ENCODE assay signal across 8 cellular contexts in genomic region chr11:72683782-72684200, GRCh38. TPM values are rescaled to one million over a fixed set of nuclear protein-coding genes. Genes with fewer than 3 reads are reported as not detected.
DNase-seq lines count a peak whose midpoint lies in the region; ATAC-seq and TF ChIP-seq lines count a peak whose summit lies in the region.

No MANE protein-coding gene starts in this region.

- H3K36me3 ChIP-seq in MG63 (peaks cover 5% of the 10 kb centered on the region), mammary epithelial cell (ENCODE audit: insufficient read depth, low read length) (peaks cover 15% of the 10 kb centered on the region)

- H3K27ac ChIP-seq in mammary epithelial cell (ENCODE audit: insufficient read depth, low read depth, low read length) = no peak overlapping the region

- dilution Hi-C loops in mammary epithelial cell (cut with HindIII; ENCODE audit: low sequenced_read_pairs) = no loop called here

- WGBS in mammary epithelial cell (ENCODE audit: low coverage, missing lambda C conversion rate) = 39% methylated on average over 6 of the region's 7 CpGs

- CTCF ChIA-PET in activated B cell treated with CpG ODN at 0.5 μM for 24 hours (lab: Charles Lee) (interaction anchor here (0.6 to 3.5 kb wide), 8 partner anchors 9 to 494 kb away, joined by 3 to 54 read pairs (median 10); partner anchors contain the start of genes PDE2A and STARD10), mammary epithelial cell (lab: Charles Lee; ENCODE audit: low non-redundant PET) (interaction anchor here (0.6 to 1.2 kb wide), 4 partner anchors 213 to 738 kb away, joined by 3 to 8 read pairs (median 4); no protein-coding TSS in a partner anchor)

- peaks cover 4% of the 10 kb centered on the region for H3K4me1 ChIP-seq in mammary epithelial cell (ENCODE audit: insufficient read depth, low read length)

- no TSS peak for BruUV-seq in mammary epithelial cell (replicated peaks; lab: Mats Ljungman, UMichigan)

- no peak overlapping the region for H3K9ac ChIP-seq in mammary epithelial cell (ENCODE audit: insufficient read depth, low read length)

- DNase-seq in DMS153 treated with DMSO at 0.1 percent for 48 hours (lab: John Stamatoyannopoulos, UW; ENCODE audit: unreplicated experiment) (peak; percentile 14), DMS153 (lab: John Stamatoyannopoulos, UW) (no peak), MG63 (peak; percentile 37), activated B cell treated with CpG ODN at 0.5 μM for 24 hours (peak; percentile 70), mammary epithelial cell (no peak), left kidney (ENCODE audit: low read depth, low spot score) (peak; percentile 77)
- DNase-seq in stimulated activated CD4-positive, alpha-beta T cell treated with anti-CD3 and anti-CD28 coated beads, Interleukin-4, amount 100 ng/mL, for 48 hours (ENCODE audit: low read depth in 2 of 2) = peak; percentile 65 to 68

- no peak overlapping the region for H3K4me3 ChIP-seq in MG63
- no peak overlapping the region for H3K4me3 ChIP-seq in mammary epithelial cell (replicated peaks in 1 of 3; ENCODE audit: insufficient read depth in 1 of 3, low read depth in 2 of 3, low read length in 3 of 3)

- H3K27me3 ChIP-seq in MG63 = peaks cover 3% of the 10 kb centered on the region
- H3K27me3 ChIP-seq in mammary epithelial cell (ENCODE audit: insufficient read depth, low read length) = no peaks in the 10 kb centered on the region

- in situ Hi-C loops in mammary epithelial cell (cut with MboI; ENCODE audit: low sequenced_read_pairs in 2 of 2) = loop anchor here in 1 of 2 donors (5.0 kb wide), 1 partner anchor 211 kb away; no protein-coding TSS in a partner anchor

- H3K9me3 Mint-ChIP-seq in activated B cell treated with CpG ODN at 0.5 μM for 24 hours = no peaks in the 10 kb centered on the region

- no peak overlapping the region for H3K4me3 Mint-ChIP-seq in activated B cell treated with CpG ODN at 0.5 μM for 24 hours

- H3K9me3 ChIP-seq in MG63 (no peaks in the 10 kb centered on the region), mammary epithelial cell (replicated peaks; ENCODE audit: insufficient read depth, low read length) (no peaks in the 10 kb centered on the region)

- peaks cover 35% of the 10 kb centered on the region for H3K36me3 Mint-ChIP-seq in activated B cell treated with CpG ODN at 0.5 μM for 24 hours (ENCODE audit: low read depth)

- H3K27me3 Mint-ChIP-seq in activated B cell treated with CpG ODN at 0.5 μM for 24 hours = no peaks in the 10 kb centered on the region

- peak; percentile 79 for ATAC-seq in activated B cell treated with CpG ODN at 0.5 μM for 24 hours (ENCODE audit: low read depth)
- ATAC-seq in HG03439 (IDR thresholded peaks at IDR 0.05; ENCODE audit: unreplicated experiment) = no peak

- peak; percentile 49 for TF ChIP-seq CTCF in activated B cell treated with CpG ODN at 0.5 μM for 24 hours (IDR thresholded peaks at IDR 0.05)
- peak; percentile 88 to 94 for TF ChIP-seq CTCF in mammary epithelial cell (conservative IDR thresholded peaks at IDR 0.05 in 1 of 2, IDR thresholded peaks at IDR 0.05 in 1 of 2; ENCODE audit: extremely low read depth in 1 of 2, insufficient read depth in 1 of 2, low read depth in 1 of 2, low read length in 2 of 2)

- H3K4me1 Mint-ChIP-seq in activated B cell treated with CpG ODN at 0.5 μM for 24 hours = peaks cover 1% of the 10 kb centered on the region

- H4K20me1 ChIP-seq in mammary epithelial cell (ENCODE audit: insufficient read depth, low read length) = no peaks in the 10 kb centered on the region

- H2AFZ ChIP-seq in mammary epithelial cell (ENCODE audit: low read depth, low read length) = no peak overlapping the region

- H3K79me2 ChIP-seq in mammary epithelial cell (ENCODE audit: insufficient read depth, low read length) = no peaks in the 10 kb centered on the region

- no peak overlapping the region for H3K27ac Mint-ChIP-seq in activated B cell treated with CpG ODN at 0.5 μM for 24 hours

- no peak overlapping the region for H3K4me2 ChIP-seq in mammary epithelial cell (ENCODE audit: insufficient read depth, low read depth, low read length)

- intact Hi-C loops in activated B cell treated with CpG ODN at 0.5 μM for 24 hours (cut with micrococcal nuclease) = loop anchor here (1.0 to 5.0 kb wide), 6 partner anchors 98 to 559 kb away; no protein-coding TSS in a partner anchor
- intact Hi-C loops in mammary epithelial cell (cut with micrococcal nuclease) = loop anchor here (1.0 kb wide), 5 partner anchors 98 to 495 kb away; no protein-coding TSS in a partner anchor

- POLR2A ChIA-PET in activated B cell treated with CpG ODN at 0.5 μM for 24 hours (lab: Charles Lee) = interaction anchor here (0.6 to 0.9 kb wide), 3 partner anchors 41 to 114 kb away, joined by 3 to 5 read pairs (median 4); no protein-coding TSS in a partner anchor

RNA-seq across cellular contexts. Expression of gene PDE2A, which starts 9.6 kb away (rescaled TPM):
- total RNA-seq in MG63 (2014; rRNA removed; shearing (Covaris generic); ENCODE audit: low replicate concordance) = not detected in 2 replicates
- total RNA-seq in activated B cell treated with CpG ODN at 0.5 μM for 24 hours (0.32 and 1.4 TPM in 2 replicates), mammary epithelial cell (1 to 10 TPM in 1 of 2 donors, under 1 TPM in 1; 0.31 to 1.0 TPM)
- 0.76 TPM for polyA plus RNA-seq in mammary epithelial cell
- polyA minus RNA-seq in mammary epithelial cell = 0.88 TPM

Comparison
In these comparisons a context has a peak if more than half of its experiments do, and no peak if none do; other contexts are left out.
1. DNase-seq: peak in DMS153 treated with DMSO at 0.1 percent for 48 hours (single experiment), MG63 (single experiment), activated B cell treated with CpG ODN at 0.5 μM for 24 hours (single experiment), left kidney (single experiment) and stimulated activated CD4-positive, alpha-beta T cell treated with anti-CD3 and anti-CD28 coated beads, Interleukin-4, amount 100 ng/mL, for 48 hours (2 of 2); none in DMS153 (single experiment) and mammary epithelial cell (single experiment).